Comparison of ENCODE assay signal across 9 cellular contexts in the genomic region with DNA sequence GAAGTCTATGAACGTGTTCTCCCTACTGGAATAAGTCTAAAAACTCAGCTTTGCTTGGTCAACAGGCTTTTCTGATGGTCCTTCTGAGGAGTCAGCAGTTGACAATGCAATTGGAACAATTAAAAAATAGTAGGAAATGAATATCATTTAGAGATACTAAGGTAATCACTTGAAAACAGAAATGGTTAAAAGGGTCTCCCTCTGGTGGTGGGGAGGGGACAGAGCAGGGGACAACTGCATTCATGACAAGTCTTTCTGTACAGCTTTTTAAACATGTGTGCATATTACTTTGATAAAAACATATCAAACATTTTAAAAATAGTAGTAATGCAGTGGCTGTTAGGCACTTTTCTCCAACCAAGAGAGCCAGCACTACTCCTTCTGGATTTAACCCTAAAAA.
DNase-seq lines count a peak whose midpoint lies in the region; ATAC-seq and TF ChIP-seq lines count a peak whose summit lies in the region.
"Had no signal": no experiment of that assay in that cellular context is flagged by ENCODE, and none has a peak within 500 bp of the region (broad histone marks: within the 10 kb centered on the region; RNA-seq: fewer than 3 reads in every experiment).

No MANE protein-coding gene starts in this region.

- no peak overlapping the region for H3K4me3 Mint-ChIP-seq in activated naive CD8-positive, alpha-beta T cell treated with anti-CD3 and anti-CD28 coated beads, Interleukin-2, amount 50 U/mL, for 24 hours
- no peak overlapping the region for H3K4me3 Mint-ChIP-seq in activated naive CD8-positive, alpha-beta T cell treated with anti-CD3 and anti-CD28 coated beads for 36 hours
- no peak overlapping the region for H3K4me3 Mint-ChIP-seq in activated CD8-positive, alpha-beta T cell treated with anti-CD3 and anti-CD28 coated beads, Interleukin-2, amount 10 ng/mL, durations not matched to agents 7 days and 5 days
- H3K4me3 Mint-ChIP-seq in nephron progenitor cell, result no peak overlapping the region
- H3K4me3 Mint-ChIP-seq: activated naive CD8-positive, alpha-beta T cell had no signal

- POLR2A ChIA-PET in activated CD8-positive, alpha-beta T cell treated with anti-CD3 and anti-CD28 coated beads, Interleukin-2, amount 10 ng/mL, durations not matched to agents 7 days and 5 days (lab: Charles Lee), result no interaction called here

- no peaks in the 10 kb centered on the region for H3K9me3 Mint-ChIP-seq in activated naive CD8-positive, alpha-beta T cell treated with anti-CD3 and anti-CD28 coated beads, Interleukin-2, amount 50 U/mL, for 24 hours
- peaks cover 1% of the 10 kb centered on the region for H3K9me3 Mint-ChIP-seq in activated naive CD8-positive, alpha-beta T cell treated with anti-CD3 and anti-CD28 coated beads for 36 hours
- H3K9me3 Mint-ChIP-seq in activated CD8-positive, alpha-beta T cell treated with anti-CD3 and anti-CD28 coated beads, Interleukin-2, amount 10 ng/mL, durations not matched to agents 7 days and 5 days (ENCODE audit: insufficient read depth), result no peaks in the 10 kb centered on the region
- peaks cover 14% of the 10 kb centered on the region for H3K9me3 Mint-ChIP-seq in nephron progenitor cell

- no peak overlapping the region for H3K4me3 ChIP-seq in HL-60 (replicated peaks; ENCODE audit: insufficient read depth, low read length)

- CTCF ChIA-PET in activated CD8-positive, alpha-beta T cell treated with anti-CD3 and anti-CD28 coated beads, Interleukin-2, amount 10 ng/mL, durations not matched to agents 7 days and 5 days (lab: Charles Lee), result interaction anchor here (3.0 kb wide), 1 partner anchor 11 kb away, joined by 13 read pairs; no protein-coding TSS in a partner anchor

- DNase-seq in activated naive CD8-positive, alpha-beta T cell treated with anti-CD3 and anti-CD28 coated beads, Interleukin-2, amount 50 U/mL, for 24 hours, result peak; percentile 7
- DNase-seq in activated naive CD8-positive, alpha-beta T cell treated with anti-CD3 and anti-CD28 coated beads for 36 hours, result no peak
- DNase-seq in HL-60 (ENCODE audit: low read depth in 1 of 2, low spot score in 1 of 2) (peak in 1 of 2 experiments; percentile 35), nephron progenitor cell (peak; percentile 35), NCI-H1436 (lab: John Stamatoyannopoulos, UW) (no peak), NCI-H446 treated with DMSO at 0.1 percent for 48 hours (lab: John Stamatoyannopoulos, UW) (no peak)
- peak; percentile 27 for DNase-seq in activated CD8-positive, alpha-beta T cell treated with anti-CD3 and anti-CD28 coated beads, Interleukin-2, amount 10 ng/mL, durations not matched to agents 7 days and 5 days

- no peaks in the 10 kb centered on the region for H3K36me3 Mint-ChIP-seq in activated naive CD8-positive, alpha-beta T cell treated with anti-CD3 and anti-CD28 coated beads, Interleukin-2, amount 50 U/mL, for 24 hours (ENCODE audit: low read depth)
- H3K36me3 Mint-ChIP-seq in activated naive CD8-positive, alpha-beta T cell treated with anti-CD3 and anti-CD28 coated beads for 36 hours, result no peaks in the 10 kb centered on the region
- no peaks in the 10 kb centered on the region for H3K36me3 Mint-ChIP-seq in activated CD8-positive, alpha-beta T cell treated with anti-CD3 and anti-CD28 coated beads, Interleukin-2, amount 10 ng/mL, durations not matched to agents 7 days and 5 days (ENCODE audit: low read depth)
- peaks cover 2% of the 10 kb centered on the region for H3K36me3 Mint-ChIP-seq in nephron progenitor cell (ENCODE audit: low read depth)
- H3K36me3 Mint-ChIP-seq: activated naive CD8-positive, alpha-beta T cell had no signal

- no peaks in the 10 kb centered on the region for H3K27me3 Mint-ChIP-seq in activated naive CD8-positive, alpha-beta T cell treated with anti-CD3 and anti-CD28 coated beads, Interleukin-2, amount 50 U/mL, for 24 hours
- peaks cover 3% of the 10 kb centered on the region for H3K27me3 Mint-ChIP-seq in activated naive CD8-positive, alpha-beta T cell treated with anti-CD3 and anti-CD28 coated beads for 36 hours
- H3K27me3 Mint-ChIP-seq in activated CD8-positive, alpha-beta T cell treated with anti-CD3 and anti-CD28 coated beads, Interleukin-2, amount 10 ng/mL, durations not matched to agents 7 days and 5 days (ENCODE audit: low read depth), result no peaks in the 10 kb centered on the region
- H3K27me3 Mint-ChIP-seq in nephron progenitor cell (ENCODE audit: low read depth, poor library complexity), result no peaks in the 10 kb centered on the region

- H3K27ac ChIP-seq in HL-60 (replicated peaks), result no peak overlapping the region

- no peaks in the 10 kb centered on the region for H3K4me1 Mint-ChIP-seq in activated naive CD8-positive, alpha-beta T cell treated with anti-CD3 and anti-CD28 coated beads, Interleukin-2, amount 50 U/mL, for 24 hours
- H3K4me1 Mint-ChIP-seq in activated naive CD8-positive, alpha-beta T cell treated with anti-CD3 and anti-CD28 coated beads for 36 hours, result no peaks in the 10 kb centered on the region
- no peaks in the 10 kb centered on the region for H3K4me1 Mint-ChIP-seq in activated CD8-positive, alpha-beta T cell treated with anti-CD3 and anti-CD28 coated beads, Interleukin-2, amount 10 ng/mL, durations not matched to agents 7 days and 5 days (ENCODE audit: low read depth)
- H3K4me1 Mint-ChIP-seq in nephron progenitor cell, result peaks cover 5% of the 10 kb centered on the region

- ATAC-seq in activated naive CD8-positive, alpha-beta T cell treated with anti-CD3 and anti-CD28 coated beads, Interleukin-2, amount 50 U/mL, for 24 hours, result no peak
- ATAC-seq in activated CD8-positive, alpha-beta T cell treated with anti-CD3 and anti-CD28 coated beads, Interleukin-2, amount 10 ng/mL, durations not matched to agents 7 days and 5 days, result no peak
- ATAC-seq in HG03378 (IDR thresholded peaks at IDR 0.05; ENCODE audit: unreplicated experiment), result no peak

- peak; percentile 46 for TF ChIP-seq CTCF in HL-60 (IDR thresholded peaks at IDR 0.05; ENCODE audit: insufficient read depth, low read length)
- peak; percentile 86 for TF ChIP-seq CTCF in nephron progenitor cell (IDR thresholded peaks at IDR 0.05)

- no peaks in the 10 kb centered on the region for H3K27me3 ChIP-seq in HL-60 (ENCODE audit: insufficient read depth, poor library complexity, severe bottlenecking)

- H3K27ac Mint-ChIP-seq in activated naive CD8-positive, alpha-beta T cell treated with anti-CD3 and anti-CD28 coated beads, Interleukin-2, amount 50 U/mL, for 24 hours, result no peak overlapping the region
- H3K27ac Mint-ChIP-seq in activated naive CD8-positive, alpha-beta T cell treated with anti-CD3 and anti-CD28 coated beads for 36 hours, result no peak overlapping the region
- no peak overlapping the region for H3K27ac Mint-ChIP-seq in activated CD8-positive, alpha-beta T cell treated with anti-CD3 and anti-CD28 coated beads, Interleukin-2, amount 10 ng/mL, durations not matched to agents 7 days and 5 days
- H3K27ac Mint-ChIP-seq in nephron progenitor cell, result no peak overlapping the region
- H3K27ac Mint-ChIP-seq: activated naive CD8-positive, alpha-beta T cell had no signal

Comparison
In these comparisons a context has a peak if more than half of its experiments do, and no peak if none do; other contexts are left out.
1. DNase-seq: peak in activated naive CD8-positive, alpha-beta T cell treated with anti-CD3 and anti-CD28 coated beads, Interleukin-2, amount 50 U/mL, for 24 hours (single experiment), activated CD8-positive, alpha-beta T cell treated with anti-CD3 and anti-CD28 coated beads, Interleukin-2, amount 10 ng/mL, durations not matched to agents 7 days and 5 days (single experiment) and nephron progenitor cell (single experiment); none in activated naive CD8-positive, alpha-beta T cell treated with anti-CD3 and anti-CD28 coated beads for 36 hours (single experiment), NCI-H1436 (single experiment) and NCI-H446 treated with DMSO at 0.1 percent for 48 hours (single experiment).